8 cellular contexts compared by ENCODE assay signal in the genomic region with DNA sequence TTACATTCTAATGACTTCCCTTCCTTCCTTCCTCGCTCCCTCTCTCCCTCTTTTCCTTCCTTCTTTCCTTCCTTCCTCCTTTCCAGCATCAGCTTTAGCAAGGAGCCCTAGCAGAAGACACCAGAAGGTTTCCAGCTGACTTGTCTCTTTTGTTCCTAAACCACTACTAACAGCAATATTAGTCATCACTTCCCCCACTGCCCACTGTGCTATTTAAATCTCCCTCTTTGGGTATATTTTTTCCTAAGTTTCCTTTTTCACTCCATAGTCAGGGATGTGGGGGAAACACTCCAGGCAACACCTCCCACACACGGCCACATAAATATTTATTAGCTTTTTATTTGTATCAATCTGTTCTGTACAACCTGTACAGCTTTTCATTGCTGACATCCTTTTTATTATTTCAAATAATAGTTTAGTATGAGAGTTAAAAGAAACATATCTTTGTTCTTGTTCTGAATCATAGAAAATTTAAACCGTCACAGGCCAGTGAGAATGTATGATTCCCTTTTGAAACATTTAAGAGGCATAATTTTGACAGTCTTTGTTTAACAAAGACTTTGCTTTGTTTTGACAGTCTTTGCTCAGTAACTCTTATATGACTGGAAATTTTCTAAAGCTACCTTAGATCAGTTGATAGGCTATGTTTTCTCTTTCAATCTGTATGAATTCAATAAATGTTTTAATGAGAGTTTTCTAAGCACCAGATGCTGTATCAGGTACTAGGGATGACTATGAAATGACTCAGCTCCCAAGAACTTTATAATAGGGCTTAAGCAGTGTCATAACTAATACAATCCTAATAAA.
A peak's percentile ranks its signal among the peaks of the same experiment; 100 is the strongest.
DNase-seq lines count a peak whose midpoint lies in the region; ATAC-seq and TF ChIP-seq lines count a peak whose summit lies in the region.
"Not testable (repeated sequence)": the region's sequence is repeated elsewhere in the genome, so short reads cannot be mapped to it uniquely, and the experiment has no call there.

No MANE protein-coding gene starts in this region.

- not testable (repeated sequence) for H3K36me3 Mint-ChIP-seq in T-helper 17 cell (ENCODE audit: low read depth)

- H3K4me1 ChIP-seq in A673 (ENCODE audit: insufficient read depth, low read length, poor library complexity, severe bottlenecking) = peaks cover 24% of the 10 kb centered on the region

- H3K27ac ChIP-seq in A673 (ENCODE audit: low read depth, low read length, poor library complexity, severe bottlenecking) = peak overlapping the region; percentile 35

- peaks cover 35% of the 10 kb centered on the region for H3K27me3 Mint-ChIP-seq in T-helper 17 cell

- CTCF ChIA-PET in A673 (lab: Charles Lee) = not testable (repeated sequence)

- DNase-seq in A673 (ENCODE audit: low spot score) = peak; percentile 77
- peak; percentile 32 for DNase-seq in KBM-7
- DNase-seq in T-helper 17 cell = not testable (repeated sequence)
- peak; percentile 0 for DNase-seq in fibroblast of gingiva (ENCODE audit: low read depth)
- peak; percentile 6 for DNase-seq in middle frontal gyrus (ENCODE audit: extremely low spot score, low spot score)

- intact Hi-C loops in A673 (cut with micrococcal nuclease; ENCODE audit: unreplicated experiment) = not testable (repeated sequence)

- POLR2A ChIA-PET in A673 (lab: Charles Lee; ENCODE audit: low non-redundant PET) = interaction anchor here (0.7 kb wide), 1 partner anchor 601 kb away, joined by 3 read pairs; no protein-coding TSS in a partner anchor

- peaks cover 11% of the 10 kb centered on the region for H3K9me3 ChIP-seq in A673 (ENCODE audit: low read depth, low read length, poor library complexity, severe bottlenecking)
- not testable (repeated sequence) for H3K9me3 ChIP-seq in T-helper 17 cell (ENCODE audit: control insufficient read depth, low read length, poor library complexity, severe bottlenecking)

- H3K27me3 ChIP-seq in A673 (replicated peaks; ENCODE audit: insufficient read depth, low read depth, low read length, poor library complexity) = not testable (repeated sequence)

- BruUV-seq in A673 (replicated peaks; lab: Mats Ljungman, UMichigan) = not testable (repeated sequence)

- not testable (repeated sequence) for H3K36me3 ChIP-seq in A673 (ENCODE audit: insufficient read depth, low read length, poor library complexity, severe bottlenecking)

- H3K27ac Mint-ChIP-seq in T-helper 17 cell = peak overlapping the region; percentile 49

- TF ChIP-seq CTCF in A673 (conservative IDR thresholded peaks at IDR 0.05; ENCODE audit: low read depth, low read length) = not testable (repeated sequence)

- peak; percentile 71 for ATAC-seq in GM18868 (IDR thresholded peaks at IDR 0.05; ENCODE audit: unreplicated experiment)
- peak; percentile 53 for ATAC-seq in GM21825 (IDR thresholded peaks at IDR 0.05; ENCODE audit: unreplicated experiment)
- ATAC-seq in HG03064 (IDR thresholded peaks at IDR 0.05; ENCODE audit: low read depth, unreplicated experiment) = peak; percentile 67
- not testable (repeated sequence) for ATAC-seq in T-helper 17 cell

- H3K4me1 Mint-ChIP-seq in T-helper 17 cell = not testable (repeated sequence)

- in situ Hi-C loops in KBM-7 (cut with MboI; ENCODE audit: low pct_unique_long_range_greater_than_20kb, low sequenced_read_pairs) = not testable (repeated sequence)

- H3K4me3 ChIP-seq in A673 (ENCODE audit: low read depth, low read length, poor library complexity, severe bottlenecking) = not testable (repeated sequence)

- H3K4me3 Mint-ChIP-seq in T-helper 17 cell = not testable (repeated sequence)
